In genomic region chr4:54784188-54784671, GRCh38 we compare ENCODE assay signal across 8 cellular contexts.
A peak's percentile ranks its signal among the peaks of the same experiment; 100 is the strongest.
DNase-seq lines count a peak whose midpoint lies in the region; ATAC-seq, FAIRE-seq and TF ChIP-seq lines count a peak whose summit lies in the region.

No MANE protein-coding gene starts in this region.

- in situ Hi-C loops in GM12878 (cut with MboI) = no loop called here

- no peak for TF ChIP-seq RAD21 in GM12878 (IDR thresholded peaks at IDR 0.05; ENCODE audit: insufficient read depth, low read depth, low read length)

- no peak overlapping the region for H3K4me3 ChIP-seq in GM12878
- H3K4me3 ChIP-seq in skin epidermis = no peak overlapping the region

- WGBS in GM12878 (ENCODE audit: insufficient coverage, insufficient replicate concordance, low lambda C conversion rate, missing lambda C conversion rate) = 44% methylated on average over 13 of the region's 13 CpGs

- no peak for TF ChIP-seq EP300 in GM12878 (IDR thresholded peaks at IDR 0.05; ENCODE audit: borderline replicate concordance in 1 of 2, control insufficient read depth in 1 of 2, low read depth in 2 of 2, low read length in 2 of 2)

- TF ChIP-seq POLR2A in GM12878 (IDR thresholded peaks at IDR 0.05; ENCODE audit: low read depth, low read length) = no peak

- ATAC-seq in GM19438 (IDR thresholded peaks at IDR 0.05; ENCODE audit: low read depth, unreplicated experiment) = peak; percentile 77
- no peak for ATAC-seq in GM12878
- no peak for ATAC-seq in GM21717 (IDR thresholded peaks at IDR 0.05; ENCODE audit: unreplicated experiment)
- ATAC-seq in GM18519 (IDR thresholded peaks at IDR 0.05; ENCODE audit: low FRiP score, unreplicated experiment) = no peak
- no peak for ATAC-seq in HG03571 (IDR thresholded peaks at IDR 0.05; ENCODE audit: unreplicated experiment)

- no peaks in the 10 kb centered on the region for H3K36me3 ChIP-seq in GM12878 (ENCODE audit: control insufficient read depth in 2 of 2, insufficient read depth in 2 of 2, low read length in 1 of 2)

- H3K4me2 ChIP-seq in GM12878 (ENCODE audit: control insufficient read depth, insufficient read depth) = no peak overlapping the region

- intact Hi-C loops in GM12878 (cut with micrococcal nuclease; ENCODE audit: unreplicated experiment) = no loop called here

- no peak for FAIRE-seq in GM12878 (lab: Jason Lieb, UNC)

- H3K27ac ChIP-seq in GM12878 (ENCODE audit: control insufficient read depth, insufficient read depth) = no peak overlapping the region
- H3K27ac ChIP-seq in skin epidermis = peak overlapping the region in 15 of 21 experiments; percentile 3 to 67 (median 44)

- H3K79me2 ChIP-seq in GM12878 (ENCODE audit: control insufficient read depth, insufficient read depth, low read length) = no peaks in the 10 kb centered on the region

- H3K4me1 ChIP-seq in GM12878 (ENCODE audit: control insufficient read depth, insufficient read depth, low read length) = no peaks in the 10 kb centered on the region; the same call in 1 of the 2 replicates

- no TSS peak for BruUV-seq in GM12878 (replicated peaks; lab: Mats Ljungman, UMichigan)

- H3K9ac ChIP-seq in GM12878 (ENCODE audit: control insufficient read depth, insufficient read depth, low read length) = no peak overlapping the region

- no peak for DNase-seq in GM12878 (ENCODE audit: low read depth, low spot score)
- DNase-seq in inferior parietal cortex (ENCODE audit: extremely low spot score) = peak; percentile 80
- DNase-seq in 8988T = no peak

- POLR2A ChIA-PET in GM12878 (lab: Charles Lee) = no interaction called here

- CTCF ChIA-PET in GM12878 (lab: Yijun Ruan, JAX) = no interaction called here

- SMC1A ChIA-PET in GM12878 (lab: Charles Lee; ENCODE audit: uncharacterized antibody, unreplicated experiment) = no interaction called here

- RAD21 ChIA-PET in GM12878 (lab: Charles Lee; ENCODE audit: unreplicated experiment) = no interaction called here

- no peak overlapping the region for H2AFZ ChIP-seq in GM12878 (ENCODE audit: control insufficient read depth, low read depth, low read length)

- no peaks in the 10 kb centered on the region for H4K20me1 ChIP-seq in GM12878 (ENCODE audit: control insufficient read depth, insufficient read depth)

- no peaks in the 10 kb centered on the region for H3K9me3 ChIP-seq in GM12878 (replicated peaks; ENCODE audit: control insufficient read depth, insufficient read depth, low read length)

- no peaks in the 10 kb centered on the region for H3K27me3 ChIP-seq in GM12878 (replicated peaks in 1 of 2; ENCODE audit: control insufficient read depth in 2 of 2, insufficient read depth in 2 of 2, low read length in 1 of 2)

- TF ChIP-seq CTCF in GM12878 (IDR thresholded peaks at IDR 0.05 in 2 of 3, conservative IDR thresholded peaks at IDR 0.05 in 1 of 3; ENCODE audit: control insufficient read depth in 2 of 3, extremely low read depth in 1 of 3, insufficient read depth in 1 of 3, low read depth in 3 of 3, low read length in 3 of 3) = no peak

TF ChIP-seq in GM12878, 131 proteins besides CTCF, POLR2A, EP300 and RAD21:
- peak; percentile 32 for TF ChIP-seq USF1 (IDR thresholded peaks at IDR 0.05; ENCODE audit: borderline replicate concordance, extremely low read length, insufficient read depth, low read depth, low read length)
- TF ChIP-seq MEF2B (IDR thresholded peaks at IDR 0.05; ENCODE audit: partially characterized antibody, poor library complexity, severe bottlenecking) = no peak
- no peak for TF ChIP-seq IRF3 (IDR thresholded peaks at IDR 0.05)
- TF ChIP-seq CBFB (IDR thresholded peaks at IDR 0.05; ENCODE audit: low read depth) = no peak
- no peak for TF ChIP-seq PAX5 (IDR thresholded peaks at IDR 0.05; ENCODE audit: borderline replicate concordance, low read depth, low read length)
